Comparison of ENCODE assay signal across 8 cellular contexts in the genomic region with DNA sequence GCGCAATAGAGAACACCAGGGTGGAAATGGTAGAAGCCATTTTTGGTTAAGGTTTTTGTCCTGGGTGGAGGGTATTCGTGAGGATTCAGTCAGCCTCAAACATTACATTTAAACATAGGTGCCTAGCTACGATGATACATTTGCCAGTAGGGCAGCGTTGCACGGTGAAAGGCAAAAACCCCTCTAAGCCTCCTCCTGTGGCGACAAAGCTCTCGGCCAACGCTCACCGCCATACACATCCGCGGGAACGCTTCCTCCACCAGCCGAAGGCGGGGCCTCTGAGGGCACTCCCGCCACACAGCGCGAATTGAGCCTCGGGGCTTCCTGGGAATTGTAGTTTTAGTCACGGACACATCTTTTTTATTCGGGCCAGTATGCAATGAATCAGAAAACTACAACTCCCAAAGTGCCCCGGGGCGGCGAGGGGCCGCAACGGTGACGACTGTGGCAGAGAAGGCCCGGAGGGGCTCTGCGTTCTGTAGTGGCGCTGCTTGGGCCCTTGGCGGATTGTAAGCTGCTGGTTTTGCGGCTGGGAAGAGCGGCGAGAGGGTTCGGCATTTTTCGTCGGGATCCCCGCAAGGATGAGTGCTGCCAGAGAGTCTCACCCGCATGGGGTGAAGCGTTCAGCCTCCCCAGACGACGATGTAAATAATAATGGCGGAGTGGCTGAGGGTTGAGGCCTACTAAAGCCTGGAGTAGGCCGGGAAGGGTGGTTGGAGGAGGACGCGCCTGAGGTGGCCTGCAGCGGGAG. TPM values are rescaled to one million over a fixed set of nuclear protein-coding genes. Genes with fewer than 3 reads are reported as not detected.
DNase-seq lines count a peak whose midpoint lies in the region; ATAC-seq lines count a peak whose summit lies in the region.

A gene (plus strand): TSS at position 450 of the 751 bp plus-strand sequence. CDS start 132 bp downstream, at position 582.

- peak; percentile 63 to 97 (median 94) for DNase-seq in C1 segment of cervical spinal cord (lab: John Stamatoyannopoulos, UW)
- peak; percentile 95 for DNase-seq in NCI-H748 treated with DMSO at 0.1 percent for 48 hours (lab: John Stamatoyannopoulos, UW)
- DNase-seq in activated CD4-positive, alpha-beta T cell treated with anti-CD3 and anti-CD28 coated beads, Interleukin-2, amount 50 U/mL, for 24 hours (ENCODE audit: low read depth in 1 of 2, low spot score in 1 of 2): peak; percentile 85 to 92
- DNase-seq in left lobe of liver (ENCODE audit: low spot score): peak; percentile 96
- peak; percentile 88 for DNase-seq in stimulated activated CD4-positive, alpha-beta T cell treated with anti-CD3 and anti-CD28 coated beads, Interleukin-2, amount 100 ng/mL, for 4 hours (ENCODE audit: low read depth)

- H3K36me3 Mint-ChIP-seq in dendritic cell treated with granulocyte-macrophage colony-stimulating factor and Interleukin-4, amounts not matched to agents 40 ng/mL and 50 ng/mL, for 4 days (ENCODE audit: low read depth): peaks cover 8% of the 10 kb centered on the region

- ATAC-seq in GM19372 (IDR thresholded peaks at IDR 0.05; ENCODE audit: low read depth, unreplicated experiment) (peak; percentile 96), HG03558 (IDR thresholded peaks at IDR 0.05; ENCODE audit: extremely low read depth, unreplicated experiment) (peak; percentile 98), left lobe of liver (peak; percentile 95)

- H3K4me1 Mint-ChIP-seq in dendritic cell treated with granulocyte-macrophage colony-stimulating factor and Interleukin-4, amounts not matched to agents 40 ng/mL and 50 ng/mL, for 4 days (ENCODE audit: low read depth): peaks cover 15% of the 10 kb centered on the region

- H3K9me3 Mint-ChIP-seq in dendritic cell treated with granulocyte-macrophage colony-stimulating factor and Interleukin-4, amounts not matched to agents 40 ng/mL and 50 ng/mL, for 4 days: no peaks in the 10 kb centered on the region

- intact Hi-C loops in dendritic cell treated with granulocyte-macrophage colony-stimulating factor and Interleukin-4, amounts not matched to agents 40 ng/mL and 50 ng/mL, for 4 days (cut with micrococcal nuclease): loop anchor here (2.0 to 10.0 kb wide), 2 partner anchors 338 to 1084 kb away; a partner anchor contains a TSS

- peak within 1 kb of the TSS; percentile 30 for H3K4me3 Mint-ChIP-seq in dendritic cell treated with granulocyte-macrophage colony-stimulating factor and Interleukin-4, amounts not matched to agents 40 ng/mL and 50 ng/mL, for 4 days

- H3K27ac Mint-ChIP-seq in dendritic cell treated with granulocyte-macrophage colony-stimulating factor and Interleukin-4, amounts not matched to agents 40 ng/mL and 50 ng/mL, for 4 days: no peak within 1 kb of the TSS

- H3K27me3 Mint-ChIP-seq in dendritic cell treated with granulocyte-macrophage colony-stimulating factor and Interleukin-4, amounts not matched to agents 40 ng/mL and 50 ng/mL, for 4 days: no peaks in the 10 kb centered on the region

RNA-seq across cellular contexts. Expression of the gene that starts here (rescaled TPM):
- 51.0 TPM for total RNA-seq in left lobe of liver

Comparison
In these comparisons a context has a peak if more than half of its experiments do, and no peak if none do; other contexts are left out.
1. Peak in every context shown above with its lines: DNase-seq and ATAC-seq.